Comparison of ENCODE assay signal across 9 cellular contexts in genomic region chr12:58424735-58425379, GRCh38.
DNase-seq lines count a peak whose midpoint lies in the region; ATAC-seq and TF ChIP-seq lines count a peak whose summit lies in the region.
"Had no signal": no experiment of that assay in that cellular context is flagged by ENCODE, and none has a peak within 500 bp of the region (broad histone marks: within the 10 kb centered on the region; RNA-seq: fewer than 3 reads in every experiment).

No MANE protein-coding gene starts in this region.

- no peak for TF ChIP-seq RAD21 in IMR-90 (IDR thresholded peaks at IDR 0.05; ENCODE audit: low read length)

- H3K4me3 ChIP-seq in AG10803 (ENCODE audit: low read length) (peak overlapping the region; percentile 23), IMR-90 (ENCODE audit: insufficient read depth, low read depth, low read length) (no peak overlapping the region), fibroblast of villous mesenchyme (ENCODE audit: low read depth, low read length) (no peak overlapping the region)

- H2AFZ ChIP-seq in IMR-90 (replicated peaks; ENCODE audit: low read length, poor library complexity): no peak overlapping the region

- CTCF ChIA-PET in IMR-90 (lab: Yijun Ruan, JAX): interaction anchor here (1.2 to 2.7 kb wide), 4 partner anchors 8 to 116 kb away, joined by 3 to 10 read pairs (median 6); no protein-coding TSS in a partner anchor

- peak overlapping the region; percentile 83; the same call in 1 of the 2 replicates for H3K27ac ChIP-seq in IMR-90 (ENCODE audit: insufficient read depth, low read length)

- H3K9me3 ChIP-seq in IMR-90 (ENCODE audit: control insufficient read depth, insufficient read depth, low read length): no peaks in the 10 kb centered on the region

- H3K4me1 ChIP-seq in IMR-90 (ENCODE audit: control insufficient read depth, insufficient read depth, low read length): peaks cover 12% of the 10 kb centered on the region

- peak overlapping the region; percentile 32; the same call in 1 of the 2 replicates for H3K9ac ChIP-seq in IMR-90 (ENCODE audit: low read depth, low read length)

- in situ Hi-C loops in IMR-90 (cut with MboI; ENCODE audit: low sequenced_read_pairs): no loop called here

- peak; percentile 52 for DNase-seq in AG10803 (ENCODE audit: low read depth)
- DNase-seq in IMR-90: no peak
- DNase-seq in fibroblast of villous mesenchyme (ENCODE audit: low read depth): peak; percentile 34
- DNase-seq in epidermal melanocyte (ENCODE audit: insufficient read length, low spot score): no peak
- DNase-seq in left colon: no peak
- no peak for DNase-seq in stimulated activated CD4-positive, alpha-beta T cell treated with anti-CD3 and anti-CD28 coated beads, Interleukin-15, amount 100 ng/mL, for 24 hours
- DNase-seq in NCI-H1417 treated with DMSO at 0.1 percent for 48 hours (lab: John Stamatoyannopoulos, UW): no peak
- DNase-seq: NCI-H1436 treated with DMSO at 0.1 percent for 48 hours had no signal

- peak overlapping the region; percentile 36; the same call in 1 of the 2 replicates for H4K91ac ChIP-seq in IMR-90 (ENCODE audit: insufficient read depth, low read depth, low read length)

- no peaks in the 10 kb centered on the region for H3K27me3 ChIP-seq in IMR-90 (ENCODE audit: control insufficient read depth, insufficient read depth, low read length)

- peak overlapping the region; percentile 57; the same call in 1 of the 2 replicates for H2BK20ac ChIP-seq in IMR-90 (ENCODE audit: low read depth, low read length)

- no peak for TF ChIP-seq CTCF in AG10803 (conservative IDR thresholded peaks at IDR 0.05; ENCODE audit: low read length)
- TF ChIP-seq CTCF in IMR-90 (conservative IDR thresholded peaks at IDR 0.05; ENCODE audit: low read depth, low read length): no peak
- TF ChIP-seq CTCF in fibroblast of villous mesenchyme (IDR thresholded peaks at IDR 0.05; ENCODE audit: insufficient read depth, low read depth, low read length): no peak

- H2BK120ac ChIP-seq in IMR-90 (ENCODE audit: low read depth, low read length): peak overlapping the region; percentile 97

- WGBS in IMR-90 (ENCODE audit: extremely low coverage in 2 of 2, insufficient read length in 1 of 2), 2 experiments: no CpG with 5 or more reads among the region's 1 CpG

- 0 out of 2 replicates have a peak overlapping the region, but pooled peaks have one; percentile 10 for H2AK5ac ChIP-seq in IMR-90 (ENCODE audit: low read depth, low read length)

- no peaks in the 10 kb centered on the region for H4K20me1 ChIP-seq in IMR-90 (ENCODE audit: insufficient read depth, low read length)

- peak overlapping the region; percentile 89 for H3K4me2 ChIP-seq in IMR-90 (ENCODE audit: low read depth, low read length)

- peak overlapping the region; percentile 38; the same call in 1 of the 2 replicates for H3K4ac ChIP-seq in IMR-90 (ENCODE audit: low read depth, low read length)

- H4K8ac ChIP-seq in IMR-90 (ENCODE audit: low read depth in 2 of 2, low read length in 2 of 2): peak overlapping the region; percentile 39 to 47

- no peaks in the 10 kb centered on the region for H3K79me1 ChIP-seq in IMR-90 (ENCODE audit: low read depth in 1 of 2, low read length in 2 of 2)

- POLR2A ChIA-PET in IMR-90 (lab: Charles Lee; ENCODE audit: unreplicated experiment): no interaction called here

- ATAC-seq in GM21717 (IDR thresholded peaks at IDR 0.05; ENCODE audit: unreplicated experiment): peak; percentile 37
- ATAC-seq in IMR-90 (ENCODE audit: low read depth): no peak; the same call in 1 of the 2 replicates
- no peak for ATAC-seq in left colon

- H3K56ac ChIP-seq in IMR-90 (ENCODE audit: extremely low read depth, insufficient read depth, low read length): peak overlapping the region; percentile 50

- dilution Hi-C loops in IMR-90 (cut with HindIII; ENCODE audit: low sequenced_read_pairs, unreplicated experiment): no loop called here

- H2AK9ac ChIP-seq in IMR-90 (replicated peaks; ENCODE audit: low read depth, low read length, poor library complexity): no peak overlapping the region

- peak overlapping the region; percentile 16; the same call in 1 of the 2 replicates for H3K14ac ChIP-seq in IMR-90 (replicated peaks; ENCODE audit: low read depth, low read length)

- H3K18ac ChIP-seq in IMR-90 (ENCODE audit: low read depth, low read length): peak overlapping the region; percentile 97

- no peaks in the 10 kb centered on the region for H3K9me1 ChIP-seq in IMR-90 (ENCODE audit: insufficient read depth, low read length)

- no peaks in the 10 kb centered on the region for H3K36me3 ChIP-seq in IMR-90 (ENCODE audit: control insufficient read depth, insufficient read depth, low read length)

- no TSS peak for BruUV-seq in IMR-90 (replicated peaks; lab: Mats Ljungman, UMichigan)

- intact Hi-C loops in IMR-90 (cut with micrococcal nuclease) (loop anchor here (2.0 to 5.0 kb wide), 2 partner anchors 106 to 492 kb away; no protein-coding TSS in a partner anchor), left colon (cut with DNase I, micrococcal nuclease) (no loop called here)

- peak overlapping the region; percentile 90 for H2BK5ac ChIP-seq in IMR-90 (ENCODE audit: low read depth, low read length, poor library complexity, severe bottlenecking)

- H4K5ac ChIP-seq in IMR-90 (ENCODE audit: low read depth, low read length): peak overlapping the region; percentile 94

- no peak for TF ChIP-seq POLR2A in IMR-90 (IDR thresholded peaks at IDR 0.05; ENCODE audit: low read depth, low read length)

- H2BK15ac ChIP-seq in IMR-90 (ENCODE audit: low read depth, low read length): 0 out of 3 replicates have a peak overlapping the region, but pooled peaks have one; percentile 3

- H3K23ac ChIP-seq in IMR-90 (ENCODE audit: low read depth, low read length): peak overlapping the region; percentile 10; the same call in 1 of the 2 replicates

TF ChIP-seq in IMR-90, 13 proteins besides CTCF, POLR2A, EP300 and RAD21:
- TF ChIP-seq USF2 (IDR thresholded peaks at IDR 0.05; ENCODE audit: low read depth, low read length) (no peak), BHLHE40 (IDR thresholded peaks at IDR 0.05; ENCODE audit: low read depth, low read length) (no peak), SMC3 (IDR thresholded peaks at IDR 0.05; ENCODE audit: low read depth, low read length) (no peak), MXI1 (IDR thresholded peaks at IDR 0.05; ENCODE audit: borderline replicate concordance, low read depth, low read length) (no peak), CEBPB (IDR thresholded peaks at IDR 0.05; ENCODE audit: low read depth, low read length) (no peak), FOS (IDR thresholded peaks at IDR 0.05; ENCODE audit: low read depth, low read length) (no peak), RFX5 (IDR thresholded peaks at IDR 0.05; ENCODE audit: low read depth, low read length) (no peak)

Comparison
In these comparisons a context has a peak if more than half of its experiments do, and no peak if none do; other contexts are left out.
1. DNase-seq: peak in AG10803 (single experiment) and fibroblast of villous mesenchyme (single experiment); none in IMR-90 (single experiment), epidermal melanocyte (single experiment), left colon (0 of 2), stimulated activated CD4-positive, alpha-beta T cell treated with anti-CD3 and anti-CD28 coated beads, Interleukin-15, amount 100 ng/mL, for 24 hours (single experiment) and NCI-H1417 treated with DMSO at 0.1 percent for 48 hours (single experiment).